In the genomic region with DNA sequence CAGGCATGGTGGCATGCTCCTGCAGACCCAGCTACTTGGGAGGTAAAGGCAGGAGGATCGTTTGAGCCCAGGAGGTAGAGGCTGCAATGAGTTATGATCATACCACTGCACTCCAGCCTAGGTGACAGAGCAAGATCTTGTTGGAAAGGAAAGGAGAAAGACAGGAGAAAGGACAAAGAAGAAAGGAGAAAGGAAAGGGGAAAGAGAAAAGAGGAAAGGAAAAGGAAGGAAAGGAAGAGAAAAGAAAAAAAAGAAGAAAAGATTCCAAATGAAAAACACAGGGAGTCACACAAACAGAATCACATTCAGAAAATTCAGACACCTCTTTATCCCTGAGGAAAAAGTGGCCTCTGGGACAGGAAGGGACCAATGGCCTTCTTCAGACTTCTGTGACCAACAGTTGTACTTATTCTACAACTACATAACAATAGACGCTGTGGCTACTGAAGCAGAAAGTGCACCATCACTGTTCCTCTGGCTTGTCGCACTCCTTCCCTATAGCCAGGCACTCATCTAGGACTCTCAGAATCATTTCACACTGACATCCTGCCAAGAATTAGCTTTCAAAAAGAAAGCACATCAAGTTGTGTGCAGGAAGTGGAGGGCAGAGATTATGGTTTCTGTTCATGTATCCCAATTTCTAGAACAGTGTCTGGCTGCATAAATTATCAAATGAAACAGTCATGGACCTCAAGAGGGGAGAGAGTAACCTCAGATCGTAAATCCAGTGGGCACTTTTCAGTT, we compare ENCODE assay signal across 7 cellular contexts. TPM values are rescaled to one million over a fixed set of nuclear protein-coding genes. Genes with fewer than 3 reads are reported as not detected.
DNase-seq lines count a peak whose midpoint lies in the region; ATAC-seq and TF ChIP-seq lines count a peak whose summit lies in the region.

No MANE protein-coding gene starts in this region.

- no peaks in the 10 kb centered on the region for H3K9me3 ChIP-seq in effector memory CD4-positive, alpha-beta T cell (ENCODE audit: control insufficient read depth, low read length)

- H3K27me3 ChIP-seq in effector memory CD4-positive, alpha-beta T cell (replicated peaks; ENCODE audit: control insufficient read depth, insufficient read depth, low read length, poor library complexity, severe bottlenecking) = no peaks in the 10 kb centered on the region

- H3K27me3 Mint-ChIP-seq in naive B cell = no peaks in the 10 kb centered on the region

- H3K4me3 ChIP-seq in effector memory CD4-positive, alpha-beta T cell (ENCODE audit: insufficient read depth, low read depth, low read length, poor library complexity, severe bottlenecking) = no peak overlapping the region

- DNase-seq in KBM-7 = peak; percentile 58
- DNase-seq in naive B cell = no peak
- no peak for DNase-seq in NCI-H1436 (lab: John Stamatoyannopoulos, UW)
- DNase-seq in NCI-H146 treated with DMSO at 0.1 percent for 48 hours (lab: John Stamatoyannopoulos, UW; ENCODE audit: unreplicated experiment) = no peak
- no peak for DNase-seq in effector memory CD4-positive, alpha-beta T cell

- H3K27ac ChIP-seq in effector memory CD4-positive, alpha-beta T cell (ENCODE audit: insufficient read depth, low read length, poor library complexity, severe bottlenecking) = no peak overlapping the region

- peaks cover 11% of the 10 kb centered on the region for H3K4me1 ChIP-seq in effector memory CD4-positive, alpha-beta T cell (ENCODE audit: control insufficient read depth, insufficient read depth, low read length, poor library complexity, severe bottlenecking)

- no peak for TF ChIP-seq POLR2A in GM18505 (IDR thresholded peaks at IDR 0.05; ENCODE audit: borderline replicate concordance, extremely low read depth, insufficient read depth, insufficient read length)

- in situ Hi-C loops in KBM-7 (cut with MboI; ENCODE audit: low pct_unique_long_range_greater_than_20kb, low sequenced_read_pairs) = no loop called here

- H3K4me3 Mint-ChIP-seq in naive B cell = peak overlapping the region in 3 of 8 donors; percentile 2 to 21 (median 13)

- peaks cover 39 to 60% (median 39%) of the 10 kb centered on the region in 3 donors for H3K4me1 Mint-ChIP-seq in naive B cell

- H3K9me3 Mint-ChIP-seq in naive B cell = peaks cover 0 to 1% (median 0%) of the 10 kb centered on the region in 7 donors

- peak; percentile 65 for ATAC-seq in GM18505 (IDR thresholded peaks at IDR 0.05; ENCODE audit: unreplicated experiment)
- peak; percentile 72 for ATAC-seq in GM21528 (IDR thresholded peaks at IDR 0.05; ENCODE audit: low FRiP score, unreplicated experiment)
- ATAC-seq in naive B cell (ENCODE audit: low read depth in 2 of 2) = peak; percentile 37 to 57

- H3K27ac Mint-ChIP-seq in naive B cell = peak overlapping the region; percentile 51 to 92 (median 83)

- peaks cover 6% of the 10 kb centered on the region for H3K36me3 ChIP-seq in effector memory CD4-positive, alpha-beta T cell (ENCODE audit: control insufficient read depth, insufficient read depth, low read length)

- no peaks in the 10 kb centered on the region for H3K36me3 Mint-ChIP-seq in naive B cell

RNA-seq across cellular contexts. Expression of gene MTMR6, which starts 5.9 kb away (rescaled TPM):
- polyA plus RNA-seq in naive B cell (ENCODE audit: low read depth in 6 of 6) = 10 to 100 TPM in 1 of 6 donors, 1 to 10 TPM in 5; 7.1 to 10.7 (median 8.5) TPM

RNA-seq across cellular contexts. Expression of gene NUP58, which starts 20.1 kb away (rescaled TPM):
- polyA plus RNA-seq in naive B cell (ENCODE audit: low read depth in 6 of 6) = 10 to 100 TPM; 14.5 to 24.9 (median 20.6) TPM
